In genomic region chr15:82986442-82986780, GRCh38 we compare ENCODE assay signal across 9 cellular contexts. TPM values are rescaled to one million over a fixed set of nuclear protein-coding genes. Genes with fewer than 3 reads are reported as not detected.
DNase-seq lines count a peak whose midpoint lies in the region; ATAC-seq, FAIRE-seq and TF ChIP-seq lines count a peak whose summit lies in the region.
"Had no signal": no experiment of that assay in that cellular context is flagged by ENCODE, and none has a peak within 500 bp of the region (broad histone marks: within the 10 kb centered on the region; RNA-seq: fewer than 3 reads in every experiment).

No MANE protein-coding gene starts in this region.

- H3K9me3 Mint-ChIP-seq in astrocyte (ENCODE audit: unreplicated experiment) = no peaks in the 10 kb centered on the region

- peak overlapping the region; percentile 77 for H3K27ac Mint-ChIP-seq in astrocyte (ENCODE audit: unreplicated experiment)

- H3K36me3 ChIP-seq in DOHH2 (ENCODE audit: control insufficient read depth, low read length) (peaks cover 32% of the 10 kb centered on the region), KOPT-K1 (ENCODE audit: insufficient read depth, low read length) (peaks cover 29% of the 10 kb centered on the region), astrocyte (ENCODE audit: insufficient read depth, low read length) (peaks cover 6% of the 10 kb centered on the region), kidney epithelial cell (ENCODE audit: control insufficient read depth, insufficient read depth, low read length) (no peaks in the 10 kb centered on the region)

- H3K4me2 ChIP-seq in DOHH2 (ENCODE audit: low read length) = peak overlapping the region; percentile 91
- peak overlapping the region; percentile 91 for H3K4me2 ChIP-seq in astrocyte (ENCODE audit: low read length)

- TF ChIP-seq CTCF in DOHH2 (IDR thresholded peaks at IDR 0.05; ENCODE audit: low read depth, low read length, poor library complexity, severe bottlenecking) = no peak
- no peak for TF ChIP-seq CTCF in astrocyte (IDR thresholded peaks at IDR 0.05; ENCODE audit: insufficient read depth, low read depth, low read length)
- no peak for TF ChIP-seq CTCF in kidney epithelial cell (IDR thresholded peaks at IDR 0.05; ENCODE audit: insufficient read depth, low read length, poor library complexity, severe bottlenecking)

- H3K27me3 Mint-ChIP-seq in astrocyte (ENCODE audit: low read depth, unreplicated experiment) = no peaks in the 10 kb centered on the region

- H3K9me3 ChIP-seq in DOHH2 (ENCODE audit: control insufficient read depth, insufficient read depth, low read length) (no peaks in the 10 kb centered on the region), KOPT-K1 (ENCODE audit: insufficient read depth, low read length, poor library complexity, severe bottlenecking) (no peaks in the 10 kb centered on the region), astrocyte (ENCODE audit: insufficient read depth, low read depth, low read length) (no peaks in the 10 kb centered on the region)

- ATAC-seq in GM21515 (IDR thresholded peaks at IDR 0.05; ENCODE audit: unreplicated experiment) = peak; percentile 27

- peaks cover 25% of the 10 kb centered on the region for H3K79me2 ChIP-seq in DOHH2 (ENCODE audit: control insufficient read depth, low read length)
- peaks cover 18% of the 10 kb centered on the region for H3K79me2 ChIP-seq in astrocyte (ENCODE audit: insufficient read depth, low read length)

- peaks cover 16% of the 10 kb centered on the region for H3K4me1 Mint-ChIP-seq in astrocyte (ENCODE audit: low read depth, unreplicated experiment)

- peak overlapping the region; percentile 98 for H3K4me3 Mint-ChIP-seq in astrocyte (ENCODE audit: unreplicated experiment)

- no peaks in the 10 kb centered on the region for H3K36me3 Mint-ChIP-seq in astrocyte (ENCODE audit: low read depth, unreplicated experiment)

- no peak for FAIRE-seq in astrocyte (lab: Jason Lieb, UNC)
- FAIRE-seq: TTC549 had no signal

- H3F3A ChIP-seq in DOHH2 (ENCODE audit: control insufficient read depth, insufficient read depth) = no peaks in the 10 kb centered on the region

- no peaks in the 10 kb centered on the region for H4K20me1 ChIP-seq in DOHH2 (ENCODE audit: control insufficient read depth, insufficient read depth, low read depth, low read length)
- peaks cover 4% of the 10 kb centered on the region for H4K20me1 ChIP-seq in astrocyte (ENCODE audit: insufficient read depth, low read length)

- H3K4me1 ChIP-seq in DOHH2 (ENCODE audit: control insufficient read depth, low read length) (peaks cover 20% of the 10 kb centered on the region), astrocyte (ENCODE audit: insufficient read depth, low read length) (peaks cover 7% of the 10 kb centered on the region)

- peak overlapping the region; percentile 96 for H3K9ac ChIP-seq in astrocyte (ENCODE audit: low read length)

- peak overlapping the region; percentile 99 for H2AFZ ChIP-seq in astrocyte (ENCODE audit: low read depth, low read length)

- no peaks in the 10 kb centered on the region for H3K27me3 ChIP-seq in DOHH2 (ENCODE audit: control insufficient read depth, low read length)
- H3K27me3 ChIP-seq in astrocyte (ENCODE audit: insufficient read depth, low read length) = no peaks in the 10 kb centered on the region
- H3K27me3 ChIP-seq in kidney epithelial cell (ENCODE audit: control insufficient read depth, insufficient read depth, low read length) = no peaks in the 10 kb centered on the region

- H3K27ac ChIP-seq in DOHH2 (ENCODE audit: low read depth, low read length) (peak overlapping the region; percentile 35; the same call in 1 of the 2 replicates), KOPT-K1 (ENCODE audit: low read depth, low read length, poor library complexity, severe bottlenecking) (peak overlapping the region; percentile 84), astrocyte (ENCODE audit: low read depth, low read length) (peak overlapping the region; percentile 61), substantia nigra (ENCODE audit: low read depth, low read length, poor library complexity, severe bottlenecking) (peak overlapping the region; percentile 82)

- DNase-seq in astrocyte (ENCODE audit: low read depth) (no peak), kidney epithelial cell (ENCODE audit: low read depth) (no peak), substantia nigra (lab: John Stamatoyannopoulos, UW) (peak in 2 of 49 donors; percentile 27 to 31), NCI-H510A treated with DMSO at 0.1 percent for 48 hours (lab: John Stamatoyannopoulos, UW) (no peak), NCI-H187 (lab: John Stamatoyannopoulos, UW) (no peak)

- peak overlapping the region; percentile 100 for H3K4me3 ChIP-seq in DOHH2 (ENCODE audit: low read length)
- H3K4me3 ChIP-seq in astrocyte (ENCODE audit: insufficient read depth, low read depth, low read length) = peak overlapping the region; percentile 100
- peak overlapping the region; percentile 65 for H3K4me3 ChIP-seq in kidney epithelial cell (ENCODE audit: low read depth, low read length)

- H3K9me2 ChIP-seq in DOHH2 (replicated peaks; ENCODE audit: control insufficient read depth, low read length) = no peaks in the 10 kb centered on the region

RNA-seq across cellular contexts. Expression of gene RAMAC, which starts 0.4 kb away (rescaled TPM):
- total RNA-seq in astrocyte (44.4 and 44.7 TPM in 2 replicates), kidney epithelial cell (37.2 and 39.2 TPM in 2 replicates)

RNA-seq across cellular contexts. Expression of gene C15orf40, which starts 25.0 kb away (rescaled TPM):
- total RNA-seq in astrocyte (15.3 and 18.1 TPM in 2 replicates), kidney epithelial cell (9.9 and 21.2 TPM in 2 replicates)

RNA-seq across cellular contexts. Expression of gene HOMER2, which starts 33.9 kb away (rescaled TPM):
- total RNA-seq in astrocyte (12.2 and 16.6 TPM in 2 replicates), kidney epithelial cell (56.4 and 59.6 TPM in 2 replicates)
